Comparison of ENCODE assay signal across 26 cellular contexts in the genomic region with DNA sequence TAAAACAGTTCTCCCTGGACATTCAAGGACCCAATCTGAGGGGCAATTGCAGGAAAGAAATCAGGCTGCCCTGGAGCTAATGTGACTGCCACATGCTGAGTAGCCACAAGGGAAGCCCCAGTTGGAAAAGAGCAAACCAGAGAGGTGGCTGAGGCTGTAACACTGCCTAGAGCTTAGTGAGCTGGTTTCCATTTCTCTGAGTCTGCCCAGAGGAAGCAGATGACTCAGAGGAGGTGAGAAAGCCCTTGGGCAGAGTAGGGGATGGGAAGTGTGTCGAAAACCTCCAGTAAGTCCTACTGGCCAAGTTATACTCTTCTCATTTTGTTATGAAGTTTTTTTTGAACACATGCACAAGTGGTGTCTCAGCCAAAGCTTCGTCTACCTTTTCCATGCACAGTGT.
DNase-seq lines count a peak whose midpoint lies in the region; ATAC-seq and TF ChIP-seq lines count a peak whose summit lies in the region.
"Had no signal": no experiment of that assay in that cellular context is flagged by ENCODE, and none has a peak within 500 bp of the region (broad histone marks: within the 10 kb centered on the region; RNA-seq: fewer than 3 reads in every experiment).

No MANE protein-coding gene starts in this region.

- no peaks in the 10 kb centered on the region for H3K27me3 Mint-ChIP-seq in chondrocyte (ENCODE audit: low read depth)

- no peaks in the 10 kb centered on the region for H3K4me1 Mint-ChIP-seq in chondrocyte (ENCODE audit: low read depth)

- peak; percentile 56 for DNase-seq in ELF-1 (ENCODE audit: low read depth, low spot score)
- DNase-seq in MV-4-11 (lab: John Stamatoyannopoulos, UW), result peak; percentile 42
- DNase-seq in cardiac fibroblast (ENCODE audit: low read depth in 2 of 2), result peak; percentile 2 to 19
- peak; percentile 73 for DNase-seq in islet precursor cell
- DNase-seq in NCI-H2107 (lab: John Stamatoyannopoulos, UW), result no peak
- no peak for DNase-seq in BE2C
- no peak for DNase-seq in chondrocyte (ENCODE audit: low spot score)
- DNase-seq: activated naive CD4-positive, alpha-beta T cell treated with anti-CD3 and anti-CD28 coated beads for 36 hours; activated T-cell treated with anti-CD3 and anti-CD28 coated beads, Interleukin-2, amount 50 U/mL, for 4 hours; DND-41; effector memory CD4-positive, alpha-beta T cell; esophagus squamous epithelium; left lung; NCI-H2227 treated with DMSO at 0.1 percent for 48 hours; NCI-H748 treated with DMSO at 0.1 percent for 48 hours; PC-9; posterior cingulate gyrus; stimulated activated CD4-positive, alpha-beta T cell treated with anti-CD3 and anti-CD28 coated beads, Interleukin-15, amount 100 ng/mL, for 24 hours; stomach; T-helper 1 cell; transverse colon had no signal

- H3K36me3 ChIP-seq in BE2C, result no peaks in the 10 kb centered on the region
- H3K36me3 ChIP-seq: BLaER1 treated with 17β-estradiol and CSF1 and Interleukin-3, amounts not matched to agents 10 nM and 100 nM; esophagus squamous epithelium; left lung; SJCRH30; stomach; transverse colon had no signal

- peaks cover 7% of the 10 kb centered on the region for H3K9me3 Mint-ChIP-seq in chondrocyte (ENCODE audit: low read depth)
- H3K9me3 Mint-ChIP-seq: activated T-cell treated with anti-CD3 and anti-CD28 coated beads, Interleukin-2, amount 50 U/mL, for 4 hours; nephron had no signal

- TF ChIP-seq CTCF in cardiac fibroblast (IDR thresholded peaks at IDR 0.05; ENCODE audit: low read depth, low read length), result no peak
- no peak for TF ChIP-seq CTCF in BE2C (IDR thresholded peaks at IDR 0.05; ENCODE audit: low read depth, low read length)
- no peak for TF ChIP-seq CTCF in chondrocyte (IDR thresholded peaks at IDR 0.05)

- no peaks in the 10 kb centered on the region for H3K36me3 Mint-ChIP-seq in chondrocyte (ENCODE audit: low read depth)

- H3K9me3 ChIP-seq in BE2C, result no peaks in the 10 kb centered on the region
- H3K9me3 ChIP-seq: BLaER1 treated with 17β-estradiol and CSF1 and Interleukin-3, amounts not matched to agents 10 nM and 100 nM; esophagus squamous epithelium; left lung; SJCRH30; stomach; transverse colon had no signal

- ATAC-seq in HG03139 (IDR thresholded peaks at IDR 0.05; ENCODE audit: unreplicated experiment), result no peak
- ATAC-seq: activated T-cell treated with anti-CD3 and anti-CD28 coated beads, Interleukin-2, amount 50 U/mL, for 4 hours; left lung; sciatic nerve had no signal

- no peak overlapping the region for H3K4me3 Mint-ChIP-seq in chondrocyte (ENCODE audit: unreplicated experiment)
- H3K4me3 Mint-ChIP-seq: activated naive CD4-positive, alpha-beta T cell treated with anti-CD3 and anti-CD28 coated beads for 36 hours; activated T-cell treated with anti-CD3 and anti-CD28 coated beads, Interleukin-2, amount 50 U/mL, for 4 hours; nephron had no signal

- H3K4me3 ChIP-seq in cardiac fibroblast (replicated peaks in 1 of 2; ENCODE audit: low read depth in 2 of 2, low read length in 2 of 2) (no peak overlapping the region), BE2C (ENCODE audit: low read depth, low read length) (no peak overlapping the region)
- H3K4me3 ChIP-seq: BLaER1 treated with 17β-estradiol and CSF1 and Interleukin-3, amounts not matched to agents 10 nM and 100 nM; esophagus squamous epithelium; left lung; PC-9; SJCRH30; stomach; transverse colon had no signal

- no peaks in the 10 kb centered on the region for H3K27me3 ChIP-seq in BE2C
- H3K27me3 ChIP-seq: BLaER1 treated with 17β-estradiol and CSF1 and Interleukin-3, amounts not matched to agents 10 nM and 100 nM; esophagus squamous epithelium; left lung; SJCRH30; stomach; transverse colon had no signal

- H3K4me1 ChIP-seq in BE2C, result no peaks in the 10 kb centered on the region
- H3K4me1 ChIP-seq: esophagus squamous epithelium, left lung, SJCRH30, stomach, transverse colon had no signal

- no peak overlapping the region for H3K27ac Mint-ChIP-seq in chondrocyte (ENCODE audit: unreplicated experiment)
- H3K27ac Mint-ChIP-seq: activated naive CD4-positive, alpha-beta T cell treated with anti-CD3 and anti-CD28 coated beads for 36 hours; nephron had no signal

Comparison
In these comparisons a context has a peak if more than half of its experiments do, and no peak if none do; other contexts are left out.
1. DNase-seq: peak in ELF-1 (single experiment), MV-4-11 (single experiment), cardiac fibroblast (2 of 2) and islet precursor cell (single experiment); none in NCI-H2107 (single experiment), BE2C (single experiment) and chondrocyte (single experiment).